Comparison of ENCODE assay signal across 8 cellular contexts in the genomic region with DNA sequence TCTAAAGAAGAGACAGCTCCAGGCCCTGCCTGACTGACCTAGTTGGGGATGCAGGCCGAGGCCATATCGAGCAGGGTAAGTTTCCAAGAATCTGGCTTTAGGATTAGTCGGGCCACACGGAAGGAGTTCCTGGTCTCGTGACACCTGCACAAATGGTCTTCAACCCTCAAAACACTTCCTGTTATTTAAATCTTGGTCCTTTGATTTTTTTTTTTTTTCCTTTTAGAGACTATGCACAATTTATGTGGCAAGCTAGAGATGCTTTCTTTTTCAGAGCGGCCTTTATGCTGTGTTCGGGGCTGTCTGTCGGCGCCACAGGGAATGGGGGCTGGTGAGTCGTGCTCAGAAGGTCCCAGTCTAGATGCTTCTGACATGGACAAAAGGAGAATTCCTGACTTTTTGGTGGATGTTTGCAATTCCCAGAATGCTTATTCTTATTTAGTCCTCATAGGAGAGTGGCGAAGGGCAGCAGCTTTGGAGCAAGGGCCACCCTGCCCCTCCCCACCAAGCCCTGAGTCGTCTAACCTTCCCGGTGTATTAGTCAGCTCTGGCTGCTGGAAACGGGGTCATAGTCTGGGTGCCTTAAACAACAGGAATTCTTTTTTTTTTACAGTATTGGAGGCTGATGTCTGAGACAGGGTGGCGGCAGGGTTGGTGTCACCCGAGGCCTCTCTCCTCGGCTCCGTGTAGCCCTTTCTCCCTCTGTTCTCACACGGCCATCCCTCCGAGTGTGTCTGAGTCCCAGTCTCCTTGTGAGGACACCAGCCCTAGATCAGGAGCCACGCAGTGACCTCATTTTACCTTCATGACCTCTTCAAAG. TPM values are rescaled to one million over a fixed set of nuclear protein-coding genes. Genes with fewer than 3 reads are reported as not detected.
DNase-seq lines count a peak whose midpoint lies in the region; TF ChIP-seq lines count a peak whose summit lies in the region.

No MANE protein-coding gene starts in this region.

- DNase-seq in HS-5 (ENCODE audit: low read depth) (peak; percentile 13), fibroblast of the aortic adventitia (ENCODE audit: low read depth) (peak; percentile 37), amniotic stem cell (lab: John Stamatoyannopoulos, UW) (no peak), NCI-H2107 (lab: John Stamatoyannopoulos, UW) (no peak), iPS-NIHi11 (ENCODE audit: low spot score) (no peak), amygdala (lab: John Stamatoyannopoulos, UW) (no peak)
- peak; percentile 24 to 37 for DNase-seq in activated CD4-positive, alpha-beta T cell treated with anti-CD3 and anti-CD28 coated beads, Interleukin-2, amount 50 U/mL, for 48 hours
- DNase-seq in stimulated activated CD4-positive, alpha-beta T cell treated with anti-CD3 and anti-CD28 coated beads, Interleukin-4, amount 100 ng/mL, for 24 hours, result peak; percentile 26

- no peak for TF ChIP-seq CTCF in fibroblast of the aortic adventitia (IDR thresholded peaks at IDR 0.05; ENCODE audit: insufficient read depth, low read length)

- no peak overlapping the region for H3K4me3 ChIP-seq in fibroblast of the aortic adventitia (ENCODE audit: low read depth, low read length)

RNA-seq across cellular contexts. Expression of a gene that starts 27.4 kb away (rescaled TPM):
- 6.5 and 34.4 TPM in 2 replicates for total RNA-seq in fibroblast of the aortic adventitia (ENCODE audit: low replicate concordance)

Comparison
In these comparisons a context has a peak if more than half of its experiments do, and no peak if none do; other contexts are left out.
1. DNase-seq: peak in HS-5 (single experiment), activated CD4-positive, alpha-beta T cell treated with anti-CD3 and anti-CD28 coated beads, Interleukin-2, amount 50 U/mL, for 48 hours (2 of 2), fibroblast of the aortic adventitia (single experiment) and stimulated activated CD4-positive, alpha-beta T cell treated with anti-CD3 and anti-CD28 coated beads, Interleukin-4, amount 100 ng/mL, for 24 hours (single experiment); none in amniotic stem cell (single experiment), NCI-H2107 (single experiment), iPS-NIHi11 (single experiment) and amygdala (0 of 56).